Comparison of ENCODE assay signal across 1 cellular context in genomic region chr6:163983601-163984445, GRCh38.
TF ChIP-seq lines count a peak whose summit lies in the region.

No MANE protein-coding gene starts in this region.

TF ChIP-seq in HepG2, 621 proteins besides CTCF, POLR2A, EP300 and RAD21 (continued from another document):
- TF ChIP-seq, protein P1, sequence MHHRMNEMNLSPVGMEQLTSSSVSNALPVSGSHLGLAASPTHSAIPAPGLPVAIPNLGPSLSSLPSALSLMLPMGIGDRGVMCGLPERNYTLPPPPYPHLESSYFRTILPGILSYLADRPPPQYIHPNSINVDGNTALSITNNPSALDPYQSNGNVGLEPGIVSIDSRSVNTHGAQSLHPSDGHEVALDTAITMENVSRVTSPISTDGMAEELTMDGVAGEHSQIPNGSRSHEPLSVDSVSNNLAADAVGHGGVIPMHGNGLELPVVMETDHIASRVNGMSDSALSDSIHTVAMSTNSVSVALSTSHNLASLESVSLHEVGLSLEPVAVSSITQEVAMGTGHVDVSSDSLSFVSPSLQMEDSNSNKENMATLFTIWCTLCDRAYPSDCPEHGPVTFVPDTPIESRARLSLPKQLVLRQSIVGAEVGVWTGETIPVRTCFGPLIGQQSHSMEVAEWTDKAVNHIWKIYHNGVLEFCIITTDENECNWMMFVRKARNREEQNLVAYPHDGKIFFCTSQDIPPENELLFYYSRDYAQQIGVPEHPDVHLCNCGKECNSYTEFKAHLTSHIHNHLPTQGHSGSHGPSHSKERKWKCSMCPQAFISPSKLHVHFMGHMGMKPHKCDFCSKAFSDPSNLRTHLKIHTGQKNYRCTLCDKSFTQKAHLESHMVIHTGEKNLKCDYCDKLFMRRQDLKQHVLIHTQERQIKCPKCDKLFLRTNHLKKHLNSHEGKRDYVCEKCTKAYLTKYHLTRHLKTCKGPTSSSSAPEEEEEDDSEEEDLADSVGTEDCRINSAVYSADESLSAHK (CRISPR knock-in tag; IDR thresholded peaks at IDR 0.05; ENCODE audit: borderline replicate concordance), result no peak
